In genomic region chr19:54462713-54463530, GRCh38 we compare ENCODE assay signal across 1 cellular context.
A peak's percentile ranks its signal among the peaks of the same experiment; 100 is the strongest.
TF ChIP-seq lines count a peak whose summit lies in the region.

No MANE protein-coding gene starts in this region.

TF ChIP-seq in K562, 482 proteins besides CTCF, POLR2A, EP300 and RAD21 (continues in another document):
- peak; percentile 51 for TF ChIP-seq SMAD4 (CRISPR knock-in tag; conservative IDR thresholded peaks at IDR 0.05)
- TF ChIP-seq ZNF584 (CRISPR knock-in tag; IDR thresholded peaks at IDR 0.05; ENCODE audit: low read depth) = no peak
- TF ChIP-seq ZFPM2 (CRISPR knock-in tag; IDR thresholded peaks at IDR 0.05) = no peak
- no peak for TF ChIP-seq MTA1 (IDR thresholded peaks at IDR 0.05; ENCODE audit: borderline replicate concordance)
- 0 out of 2 replicates have a peak, but pooled peaks have one; percentile 1 for TF ChIP-seq THRB (CRISPR knock-in tag; conservative IDR thresholded peaks at IDR 0.05)
- TF ChIP-seq EGR1 (conservative IDR thresholded peaks at IDR 0.05) = no peak
- TF ChIP-seq ZNF785 (CRISPR knock-in tag; IDR thresholded peaks at IDR 0.05) = no peak
- TF ChIP-seq ID3 (CRISPR knock-in tag; IDR thresholded peaks at IDR 0.05) = no peak
- 0 out of 2 replicates have a peak, but pooled peaks have one; percentile 25 for TF ChIP-seq ID3 (tag; IDR thresholded peaks at IDR 0.05)
- TF ChIP-seq SIRT6 (IDR thresholded peaks at IDR 0.05; ENCODE audit: low read depth, low read length) = no peak
- TF ChIP-seq MAZ (CRISPR knock-in tag; conservative IDR thresholded peaks at IDR 0.05 in 1 of 2, IDR thresholded peaks at IDR 0.05 in 1 of 2) = 0 out of 4 replicates have a peak, but pooled peaks of 1 of the 2 experiments have one; percentile 22
- TF ChIP-seq REST (CRISPR knock-in tag; IDR thresholded peaks at IDR 0.05; ENCODE audit: low read depth) = no peak
- TF ChIP-seq ZNF592 (IDR thresholded peaks at IDR 0.05) = peak; percentile 44; the same call in 1 of the 2 replicates
- TF ChIP-seq ZNF644 (tag; IDR thresholded peaks at IDR 0.05; ENCODE audit: low read depth) = no peak
- TF ChIP-seq MAX (CRISPR knock-in tag; IDR thresholded peaks at IDR 0.05) = no peak
- no peak for TF ChIP-seq NR2C1 (IDR thresholded peaks at IDR 0.05)
- TF ChIP-seq NR2C1 (tag; IDR thresholded peaks at IDR 0.05) = no peak
- no peak for TF ChIP-seq ZNF764 (CRISPR knock-in tag; IDR thresholded peaks at IDR 0.05; ENCODE audit: low read depth)
- no peak for TF ChIP-seq E2F4 (CRISPR knock-in tag; IDR thresholded peaks at IDR 0.05; ENCODE audit: low read depth)
- TF ChIP-seq POLR2AphosphoS2 (IDR thresholded peaks at IDR 0.05; ENCODE audit: low read length) = peak; percentile 78; the same call in 1 of the 2 replicates
- TF ChIP-seq CCNT2 (IDR thresholded peaks at IDR 0.05; ENCODE audit: borderline replicate concordance, extremely low read depth, insufficient read length, low read depth, low read length) = peak; percentile 22
- TF ChIP-seq TBP (optimal IDR thresholded peaks at IDR 0.05; ENCODE audit: low read depth, low read length) = no peak
- no peak for TF ChIP-seq ZNF707 (CRISPR knock-in tag; conservative IDR thresholded peaks at IDR 0.05)
- peak; percentile 39 for TF ChIP-seq RBBP5 (IDR thresholded peaks at IDR 0.05; ENCODE audit: borderline replicate concordance, insufficient read depth, low read length, poor library complexity, severe bottlenecking)
- peak; percentile 14 for TF ChIP-seq E2F8 (IDR thresholded peaks at IDR 0.05; ENCODE audit: low read depth, partially characterized antibody)
- TF ChIP-seq NRF1 (conservative IDR thresholded peaks at IDR 0.05 in 1 of 2, IDR thresholded peaks at IDR 0.05 in 1 of 2) = no peak
- no peak for TF ChIP-seq CBFA2T3 (IDR thresholded peaks at IDR 0.05)
- TF ChIP-seq ZNF274 (IDR thresholded peaks at IDR 0.05; ENCODE audit: borderline replicate concordance, low read depth, low read length) = no peak
- TF ChIP-seq XRCC3 (IDR thresholded peaks at IDR 0.05) = no peak
- TF ChIP-seq POLR2AphosphoS5 (IDR thresholded peaks at IDR 0.05; ENCODE audit: control insufficient read depth, insufficient read depth, low read depth, low read length) = 0 out of 2 replicates have a peak, but pooled peaks have one; percentile 3
- no peak for TF ChIP-seq JUNB (CRISPR knock-in tag; conservative IDR thresholded peaks at IDR 0.05)
- TF ChIP-seq TFAP4 (CRISPR knock-in tag; IDR thresholded peaks at IDR 0.05; ENCODE audit: borderline replicate concordance) = no peak
- TF ChIP-seq HCFC1 (IDR thresholded peaks at IDR 0.05; ENCODE audit: low read depth, low read length) = no peak
- 0 out of 2 replicates have a peak, but pooled peaks have one; percentile 38 for TF ChIP-seq ZNF282 (CRISPR knock-in tag; IDR thresholded peaks at IDR 0.05)
- no peak for TF ChIP-seq STAG1 (CRISPR knock-in tag; IDR thresholded peaks at IDR 0.05; ENCODE audit: borderline replicate concordance)
- TF ChIP-seq PRPF4 (IDR thresholded peaks at IDR 0.05; ENCODE audit: insufficient read depth, low read depth, low read length, poor library complexity, severe bottlenecking) = peak; percentile 4
- TF ChIP-seq ZNF551 (CRISPR knock-in tag; IDR thresholded peaks at IDR 0.05) = no peak
- peak; percentile 66 for TF ChIP-seq RBFOX2 (IDR thresholded peaks at IDR 0.05; ENCODE audit: low read depth, low read length)
- TF ChIP-seq NFIC (IDR thresholded peaks at IDR 0.05) = 0 out of 2 replicates have a peak, but pooled peaks have one; percentile 4
